In the genomic region with DNA sequence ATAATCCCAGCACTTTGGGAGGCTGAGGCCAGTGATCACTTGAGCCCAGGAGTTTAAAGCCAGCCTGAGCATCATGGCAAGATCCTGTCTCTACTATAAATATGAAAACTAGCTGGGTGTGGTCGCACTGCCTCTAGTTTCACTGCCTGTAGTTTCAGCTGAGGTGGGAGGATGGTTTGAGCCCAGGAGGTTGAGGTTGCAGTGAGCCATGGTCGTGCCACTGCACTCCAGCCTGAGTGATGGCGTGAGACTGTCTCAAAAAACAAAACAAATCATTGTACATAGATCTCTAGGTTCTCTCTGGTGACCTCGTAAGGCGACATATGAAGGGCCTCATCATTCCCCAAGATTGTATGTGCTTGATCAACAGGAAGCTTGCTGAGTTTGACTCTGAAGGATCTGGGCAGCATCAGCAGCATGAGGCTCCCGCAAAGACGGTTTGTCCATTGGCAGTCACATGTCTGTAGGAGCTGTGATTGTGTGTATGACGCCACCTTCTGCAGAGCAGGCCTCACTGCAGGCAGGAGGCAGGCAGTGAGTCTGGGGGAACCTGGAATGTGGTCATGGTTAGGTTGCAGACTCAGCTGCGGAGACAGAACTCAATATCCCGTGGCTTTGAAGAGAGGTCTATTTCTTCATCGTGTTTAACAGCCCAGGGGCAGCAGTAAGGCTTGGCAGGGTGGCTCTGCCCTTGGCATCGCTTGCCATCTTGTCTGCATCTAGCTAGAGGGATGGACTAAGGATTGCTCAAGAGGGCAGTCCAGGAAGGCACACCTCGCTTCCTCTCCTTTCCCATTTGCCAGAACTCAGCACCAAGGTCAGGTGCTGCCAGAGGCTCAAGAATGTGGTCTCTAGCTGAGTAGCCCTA, we compare ENCODE assay signal across 8 cellular contexts. TPM values are rescaled to one million over a fixed set of nuclear protein-coding genes. Genes with fewer than 3 reads are reported as not detected.
A peak's percentile ranks its signal among the peaks of the same experiment; 100 is the strongest.
DNase-seq lines count a peak whose midpoint lies in the region; ATAC-seq and TF ChIP-seq lines count a peak whose summit lies in the region.

No MANE protein-coding gene starts in this region.

- H2AFZ ChIP-seq in MM.1S (ENCODE audit: low read length): no peak overlapping the region

- H3K27me3 Mint-ChIP-seq in activated CD4-positive, alpha-beta memory T cell treated with anti-CD3 and anti-CD28 coated beads for 36 hours: no peaks in the 10 kb centered on the region
- H3K27me3 Mint-ChIP-seq in stimulated activated naive CD8-positive, alpha-beta T cell treated with anti-CD3 and anti-CD28 coated beads, Interleukin-15, amount 100 ng/mL, for 72 hours: no peaks in the 10 kb centered on the region

- H3K4me1 ChIP-seq in MM.1S (ENCODE audit: low read length) (peaks cover 14% of the 10 kb centered on the region), left ventricle myocardium inferior (peaks cover 13% of the 10 kb centered on the region)

- no peaks in the 10 kb centered on the region for H3K4me1 Mint-ChIP-seq in activated CD4-positive, alpha-beta memory T cell treated with anti-CD3 and anti-CD28 coated beads for 36 hours (ENCODE audit: low read depth)
- peaks cover 16% of the 10 kb centered on the region for H3K4me1 Mint-ChIP-seq in stimulated activated naive CD8-positive, alpha-beta T cell treated with anti-CD3 and anti-CD28 coated beads, Interleukin-15, amount 100 ng/mL, for 72 hours

- H3K36me3 Mint-ChIP-seq in activated CD4-positive, alpha-beta memory T cell treated with anti-CD3 and anti-CD28 coated beads for 36 hours: peaks cover 41% of the 10 kb centered on the region

- ATAC-seq in stimulated activated naive CD8-positive, alpha-beta T cell treated with anti-CD3 and anti-CD28 coated beads, Interleukin-15, amount 100 ng/mL, for 72 hours: peak; percentile 76

- 0 out of 2 replicates have a peak, but pooled peaks cover 12% of the 10 kb centered on the region for H3F3A ChIP-seq in MM.1S (ENCODE audit: insufficient read depth, low read length)

- no peak overlapping the region for H3K27ac Mint-ChIP-seq in activated CD4-positive, alpha-beta memory T cell treated with anti-CD3 and anti-CD28 coated beads for 36 hours
- peak overlapping the region in 1 of 2 donors; percentile 34 for H3K27ac Mint-ChIP-seq in stimulated activated naive CD8-positive, alpha-beta T cell treated with anti-CD3 and anti-CD28 coated beads, Interleukin-15, amount 100 ng/mL, for 72 hours

- POLR2A ChIA-PET in activated CD4-positive, alpha-beta memory T cell treated with anti-CD3 and anti-CD28 coated beads for 36 hours (lab: Charles Lee): no interaction called here

- H3K9me2 ChIP-seq in MM.1S (replicated peaks; ENCODE audit: insufficient read depth, low read length): no peaks in the 10 kb centered on the region

- no peaks in the 10 kb centered on the region for H3K27me3 ChIP-seq in MM.1S (replicated peaks; ENCODE audit: insufficient read depth, low read length)
- H3K27me3 ChIP-seq in left ventricle myocardium inferior (ENCODE audit: low read depth): no peaks in the 10 kb centered on the region

- H3K9ac ChIP-seq in MM.1S (ENCODE audit: low read length): no peak overlapping the region

- TF ChIP-seq CTCF in MM.1S (IDR thresholded peaks at IDR 0.05; ENCODE audit: low read length): peak; percentile 53
- peak; percentile 55 for TF ChIP-seq CTCF in left ventricle myocardium inferior (IDR thresholded peaks at IDR 0.05; ENCODE audit: borderline replicate concordance)

- no peaks in the 10 kb centered on the region for H4K20me1 ChIP-seq in MM.1S (ENCODE audit: insufficient read depth, low read length)

- no peak overlapping the region for H3K4me3 Mint-ChIP-seq in activated CD4-positive, alpha-beta memory T cell treated with anti-CD3 and anti-CD28 coated beads for 36 hours
- no peak overlapping the region for H3K4me3 Mint-ChIP-seq in stimulated activated naive CD8-positive, alpha-beta T cell treated with anti-CD3 and anti-CD28 coated beads, Interleukin-15, amount 100 ng/mL, for 72 hours

- peak; percentile 30 for DNase-seq in SIG-M5 treated with dmso at 0.1 percent for 504 hours (lab: John Stamatoyannopoulos, UW; ENCODE audit: unreplicated experiment)
- no peak for DNase-seq in SIG-M5 (lab: John Stamatoyannopoulos, UW)
- peak; percentile 47 for DNase-seq in MM.1S
- peak; percentile 32 for DNase-seq in activated CD4-positive, alpha-beta memory T cell treated with anti-CD3 and anti-CD28 coated beads for 36 hours
- no peak for DNase-seq in left ventricle myocardium inferior
- DNase-seq in stimulated activated naive CD8-positive, alpha-beta T cell treated with anti-CD3 and anti-CD28 coated beads, Interleukin-15, amount 100 ng/mL, for 72 hours: peak in 1 of 2 donors; percentile 18
- no peak for DNase-seq in activated T-cell treated with anti-CD3 and anti-CD28 coated beads, Interleukin-2, amount 50 U/mL, for 48 hours
- no peak for DNase-seq in stimulated activated CD4-positive, alpha-beta T cell treated with anti-CD3 and anti-CD28 coated beads, Interleukin-2, amount 100 ng/mL, for 24 hours

- no peak overlapping the region for H3K4me3 ChIP-seq in MM.1S (ENCODE audit: low read length)
- no peak overlapping the region for H3K4me3 ChIP-seq in left ventricle myocardium inferior

- peaks cover 20% of the 10 kb centered on the region for H3K36me3 ChIP-seq in MM.1S (replicated peaks; ENCODE audit: insufficient read depth, low read length)
- peaks cover 57% of the 10 kb centered on the region for H3K36me3 ChIP-seq in left ventricle myocardium inferior

- no peaks in the 10 kb centered on the region for H3K9me3 Mint-ChIP-seq in activated CD4-positive, alpha-beta memory T cell treated with anti-CD3 and anti-CD28 coated beads for 36 hours
- no peaks in the 10 kb centered on the region for H3K9me3 Mint-ChIP-seq in stimulated activated naive CD8-positive, alpha-beta T cell treated with anti-CD3 and anti-CD28 coated beads, Interleukin-15, amount 100 ng/mL, for 72 hours

- H3K9me3 ChIP-seq in MM.1S (replicated peaks; ENCODE audit: insufficient read depth, low read length): no peaks in the 10 kb centered on the region
- H3K9me3 ChIP-seq in left ventricle myocardium inferior (replicated peaks): no peaks in the 10 kb centered on the region

- H3K27ac ChIP-seq in MM.1S (ENCODE audit: low read length) (no peak overlapping the region), left ventricle myocardium inferior (replicated peaks) (peak overlapping the region; percentile 31)

- H3K79me2 ChIP-seq in MM.1S (ENCODE audit: low read length): peaks cover 4% of the 10 kb centered on the region; the same call in 1 of the 2 replicates

- intact Hi-C loops in activated CD4-positive, alpha-beta memory T cell treated with anti-CD3 and anti-CD28 coated beads for 36 hours (cut with micrococcal nuclease): no loop called here
- intact Hi-C loops in left ventricle myocardium inferior (cut with micrococcal nuclease): no loop called here

- CTCF ChIA-PET in activated CD4-positive, alpha-beta memory T cell treated with anti-CD3 and anti-CD28 coated beads for 36 hours (lab: Charles Lee): interaction anchor here (0.6 to 1.5 kb wide), 4 partner anchors 11 to 729 kb away, joined by 3 to 6 read pairs (median 3); no protein-coding TSS in a partner anchor

- peak overlapping the region; percentile 15; the same call in 1 of the 2 replicates for H3K4me2 ChIP-seq in MM.1S (ENCODE audit: low read depth, low read length)

RNA-seq across cellular contexts. Expression of a gene that starts 13.9 kb away (rescaled TPM):
- 100 to 1,000 TPM; 208 to 210 TPM for total RNA-seq in activated CD4-positive, alpha-beta memory T cell treated with anti-CD3 and anti-CD28 coated beads for 36 hours
- total RNA-seq in left ventricle myocardium inferior: 780 TPM

Comparison
In these comparisons a context has a peak if more than half of its experiments do, and no peak if none do; other contexts are left out.
1. DNase-seq: peak in SIG-M5 treated with dmso at 0.1 percent for 504 hours (single experiment), MM.1S (single experiment) and activated CD4-positive, alpha-beta memory T cell treated with anti-CD3 and anti-CD28 coated beads for 36 hours (single experiment); none in SIG-M5 (single experiment), left ventricle myocardium inferior (single experiment), activated T-cell treated with anti-CD3 and anti-CD28 coated beads, Interleukin-2, amount 50 U/mL, for 48 hours (0 of 2) and stimulated activated CD4-positive, alpha-beta T cell treated with anti-CD3 and anti-CD28 coated beads, Interleukin-2, amount 100 ng/mL, for 24 hours (0 of 2).